29 cellular contexts compared by ENCODE assay signal in the genomic region with DNA sequence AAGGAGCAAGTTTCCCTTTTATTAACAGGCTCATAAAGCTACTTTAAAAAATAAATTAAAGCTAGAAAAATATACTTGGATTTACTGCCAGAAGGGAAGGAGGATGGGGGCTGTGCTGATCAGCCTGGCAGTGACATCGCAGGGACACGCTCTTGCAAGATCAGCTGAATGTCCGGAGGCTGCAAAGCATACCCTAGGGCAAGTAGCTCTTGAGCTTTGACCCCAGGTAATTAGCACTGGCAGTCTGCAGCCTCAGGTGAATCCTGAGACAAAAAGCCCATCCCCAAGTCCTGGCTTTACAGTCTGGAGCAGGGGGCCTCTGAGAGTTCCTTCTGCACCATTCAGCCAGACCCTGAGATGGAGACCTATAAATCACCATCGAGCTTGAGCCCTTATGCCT.
"Had no signal": no experiment of that assay in that cellular context is flagged by ENCODE, and none has a peak within 500 bp of the region (broad histone marks: within the 10 kb centered on the region; RNA-seq: fewer than 3 reads in every experiment).

No MANE protein-coding gene starts in this region.

- H3K9me3 ChIP-seq: ovary, psoas muscle, right lobe of liver, stomach, thoracic aorta, thyroid gland, upper lobe of left lung, vagina had no signal

- DNase-seq: natural killer cell; occipital lobe; ovary; posterior cingulate gyrus; psoas muscle; right cardiac atrium; right lobe of liver; sigmoid colon; spleen; stimulated activated CD4-positive, alpha-beta T cell treated with anti-CD3 and anti-CD28 coated beads, Interleukin-12 subunit alpha, Interleukin-12 subunit beta, amount 100 ng/mL, for 4 hours; stimulated activated CD4-positive, alpha-beta T cell treated with anti-CD3 and anti-CD28 coated beads, Interleukin-1b, Interleukin-23, amount 100 ng/mL, for 48 hours; stimulated activated CD4-positive, alpha-beta T cell treated with anti-CD3 and anti-CD28 coated beads, Interleukin-4, amount 100 ng/mL, for 1 hour; stimulated activated CD4-positive, alpha-beta T cell treated with anti-CD3 and anti-CD28 coated beads, Interleukin-4, amount 100 ng/mL, for 4 hours; stimulated activated CD8-positive, alpha-beta memory T cell treated with anti-CD3 and anti-CD28 coated beads, Interleukin-4, amount 100 ng/mL, for 48 hours; stimulated activated naive B cell treated with anti-CD40 and anti-IgM and Interleukin-4, amounts not matched to agents 10 μg/mL and 1 μg/mL and 100 μg/mL, for 72 hours; stimulated activated naive CD4-positive, alpha-beta T cell treated with Interleukin-2 at 50 U/mL for 16 hours; stomach; thyroid gland; trophoblast cell; upper lobe of left lung had no signal

- H3K27ac ChIP-seq: neural progenitor cell, ovary, parathyroid adenoma, psoas muscle, right lobe of liver, sigmoid colon, spleen, stomach, thoracic aorta, thyroid gland, tibial nerve, upper lobe of left lung, vagina had no signal

- H3K79me2 ChIP-seq: parathyroid adenoma had no signal

- H3K36me3 Mint-ChIP-seq: natural killer cell; neural progenitor cell; stimulated activated naive B cell treated with anti-CD40 and anti-IgM and Interleukin-4, amounts not matched to agents 10 μg/mL and 1 μg/mL and 100 μg/mL, for 72 hours had no signal

- H3K4me3 Mint-ChIP-seq: natural killer cell; neural progenitor cell; stimulated activated naive B cell treated with anti-CD40 and anti-IgM and Interleukin-4, amounts not matched to agents 10 μg/mL and 1 μg/mL and 100 μg/mL, for 72 hours; stimulated activated naive CD8-positive, alpha-beta T cell treated with anti-CD3 and anti-CD28 coated beads, Interleukin-15, Interleukin-2, amounts not matched to agents 100 ng/mL and 50 ng/mL, for 24 hours had no signal

- H3K27ac Mint-ChIP-seq: natural killer cell; nephron; neural progenitor cell; progenitor cell of endocrine pancreas; stimulated activated naive B cell treated with anti-CD40 and anti-IgM and Interleukin-4, amounts not matched to agents 10 μg/mL and 1 μg/mL and 100 μg/mL, for 72 hours; stimulated activated naive CD8-positive, alpha-beta T cell treated with anti-CD3 and anti-CD28 coated beads, Interleukin-15, Interleukin-2, amounts not matched to agents 100 ng/mL and 50 ng/mL, for 24 hours had no signal

- H3K27me3 ChIP-seq: neural progenitor cell, ovary, right lobe of liver, sigmoid colon, stomach, thyroid gland, tibial nerve, upper lobe of left lung, vagina had no signal

- H3K36me3 ChIP-seq: neural progenitor cell, ovary, right lobe of liver, sigmoid colon, spleen, stomach, thoracic aorta, thyroid gland, tibial nerve, upper lobe of left lung, vagina had no signal

- H3K4me2 ChIP-seq: neural progenitor cell, smooth muscle cell had no signal

- H3K4me1 ChIP-seq: neural progenitor cell, parathyroid adenoma, psoas muscle, right lobe of liver, sigmoid colon, spleen, stomach, thyroid gland, tibial nerve, upper lobe of left lung, vagina had no signal

- H3K4me3 ChIP-seq: neural progenitor cell, ovary, psoas muscle, right lobe of liver, sigmoid colon, smooth muscle cell, spleen, stomach, thoracic aorta, thyroid gland, tibial nerve, upper lobe of left lung, vagina had no signal

- H3K4me1 Mint-ChIP-seq: natural killer cell; nephron; stimulated activated naive B cell treated with anti-CD40 and anti-IgM and Interleukin-4, amounts not matched to agents 10 μg/mL and 1 μg/mL and 100 μg/mL, for 72 hours had no signal

- ATAC-seq: natural killer cell; psoas muscle; right cardiac atrium; right lobe of liver; stimulated activated naive B cell treated with anti-CD40 and anti-IgM and Interleukin-4, amounts not matched to agents 10 μg/mL and 1 μg/mL and 100 μg/mL, for 72 hours had no signal

- H2AFZ ChIP-seq: neural progenitor cell, parathyroid adenoma had no signal
